Comparison of ENCODE assay signal across 8 cellular contexts in genomic region chr9:129258124-129258822, GRCh38.
DNase-seq lines count a peak whose midpoint lies in the region; ATAC-seq lines count a peak whose summit lies in the region.

No MANE protein-coding gene starts in this region.

- peak; percentile 89 for ATAC-seq in central memory CD8-positive, alpha-beta T cell (replicated peaks; ENCODE audit: extremely low read depth, poor library complexity, severe bottlenecking)
- ATAC-seq in HG03457 (IDR thresholded peaks at IDR 0.05; ENCODE audit: unreplicated experiment), result no peak

- H3K27me3 Mint-ChIP-seq in central memory CD8-positive, alpha-beta T cell, result peaks cover 52% of the 10 kb centered on the region

- peaks cover 12% of the 10 kb centered on the region for H3K36me3 Mint-ChIP-seq in central memory CD8-positive, alpha-beta T cell (ENCODE audit: insufficient read depth)

- peak overlapping the region; percentile 77 for H3K4me3 Mint-ChIP-seq in central memory CD8-positive, alpha-beta T cell

- no peaks in the 10 kb centered on the region for H3K9me3 Mint-ChIP-seq in central memory CD8-positive, alpha-beta T cell

- H3K27ac Mint-ChIP-seq in central memory CD8-positive, alpha-beta T cell (ENCODE audit: low read depth), result no peak overlapping the region

- DNase-seq in GM03348 (ENCODE audit: low spot score) (peak; percentile 98), NCI-H1048 (lab: John Stamatoyannopoulos, UW) (peak; percentile 94), iris pigment epithelial cell (ENCODE audit: low read depth) (peak; percentile 90), NCI-H1105 (lab: John Stamatoyannopoulos, UW) (no peak)
- peak; percentile 89 to 93 for DNase-seq in activated CD4-positive, alpha-beta T cell treated with anti-CD3 and anti-CD28 coated beads for 4 hours
- peak; percentile 69 to 76 for DNase-seq in central memory CD8-positive, alpha-beta T cell (ENCODE audit: low spot score in 2 of 2)
- peak; percentile 80 to 88 for DNase-seq in stimulated activated CD4-positive, alpha-beta T cell treated with anti-CD3 and anti-CD28 coated beads, Interleukin-12 subunit alpha, Interleukin-12 subunit beta, amount 100 ng/mL, for 24 hours (ENCODE audit: low read depth in 2 of 2)

- peaks cover 22% of the 10 kb centered on the region for H3K4me1 Mint-ChIP-seq in central memory CD8-positive, alpha-beta T cell
